Comparison of ENCODE assay signal across 28 cellular contexts in the genomic region with DNA sequence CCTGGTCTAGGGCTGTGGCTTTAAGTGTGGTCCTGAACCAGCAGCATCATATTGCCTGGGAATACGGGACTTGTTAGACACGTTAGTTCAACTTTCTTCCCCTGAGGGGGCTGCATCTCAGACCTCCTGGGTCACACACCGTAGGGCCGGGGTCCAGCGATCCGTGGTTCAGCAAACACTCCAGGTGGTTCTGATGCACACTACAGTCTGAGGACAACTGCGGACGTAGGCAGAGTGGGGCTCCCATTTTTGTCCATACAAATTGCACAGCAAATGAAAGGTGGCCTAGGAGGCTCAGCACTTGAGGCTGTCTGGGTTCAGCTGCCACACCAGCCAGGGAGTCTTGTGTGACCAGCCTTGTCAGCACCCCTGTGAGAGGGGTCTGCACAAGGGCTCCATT.
"Had no signal": no experiment of that assay in that cellular context is flagged by ENCODE, and none has a peak within 500 bp of the region (broad histone marks: within the 10 kb centered on the region; RNA-seq: fewer than 3 reads in every experiment).

No MANE protein-coding gene starts in this region.

- H3K4me3 ChIP-seq: colonic mucosa, coronary artery, dorsolateral prefrontal cortex, esophagus muscularis mucosa, esophagus squamous epithelium, gastrocnemius medialis, gastroesophageal sphincter, heart left ventricle, heart right ventricle had no signal

- DNase-seq: colonic mucosa; cortex of kidney; dermis blood vessel endothelial cell; dorsolateral prefrontal cortex; effector CD4-positive, alpha-beta T cell; effector CD8-positive, alpha-beta T cell; effector memory CD4-positive, alpha-beta T cell; effector memory CD8-positive, alpha-beta T cell; erythroblast; esophagus squamous epithelium; foreskin fibroblast; foreskin keratinocyte; foreskin melanocyte; gastrocnemius medialis; glutamatergic neuron; head of caudate nucleus; heart left ventricle; heart right ventricle had no signal

- H3K9me3 ChIP-seq: colonic mucosa, esophagus muscularis mucosa, esophagus squamous epithelium, gastrocnemius medialis, gastroesophageal sphincter, heart left ventricle, heart right ventricle had no signal

- ATAC-seq: effector memory CD8-positive, alpha-beta T cell; esophagus mucosa; foreskin keratinocyte; gastrocnemius medialis; gastroesophageal sphincter; heart left ventricle had no signal

- H3K27ac ChIP-seq: colonic mucosa, coronary artery, dorsolateral prefrontal cortex, epithelial cell of prostate, esophagus muscularis mucosa, esophagus squamous epithelium, foreskin keratinocyte, gastrocnemius medialis, gastroesophageal sphincter, heart right ventricle had no signal

- FAIRE-seq: colon, endometrium, endothelial cell of umbilical vein, frontal cortex had no signal

- H3K27me3 ChIP-seq: colonic mucosa, dorsolateral prefrontal cortex, esophagus muscularis mucosa, esophagus squamous epithelium, foreskin keratinocyte, gastrocnemius medialis, gastroesophageal sphincter, heart left ventricle, heart right ventricle had no signal

- H3K4me3 Mint-ChIP-seq: dendritic cell treated with granulocyte-macrophage colony-stimulating factor and Interleukin-4, amounts not matched to agents 40 ng/mL and 50 ng/mL, for 4 days; effector memory CD8-positive, alpha-beta T cell had no signal

- H3K4me1 ChIP-seq: colonic mucosa, foreskin keratinocyte, gastrocnemius medialis, gastroesophageal sphincter had no signal

- H3K9me3 Mint-ChIP-seq: dendritic cell treated with granulocyte-macrophage colony-stimulating factor and Interleukin-4, amounts not matched to agents 40 ng/mL and 50 ng/mL, for 4 days had no signal

- H3K36me3 ChIP-seq: colonic mucosa, esophagus muscularis mucosa, esophagus squamous epithelium, gastrocnemius medialis, gastroesophageal sphincter, heart left ventricle, heart right ventricle had no signal

- H3K27ac Mint-ChIP-seq: dendritic cell treated with granulocyte-macrophage colony-stimulating factor and Interleukin-4, amounts not matched to agents 40 ng/mL and 50 ng/mL, for 4 days; effector memory CD8-positive, alpha-beta T cell had no signal
